Comparison of ENCODE assay signal across 9 cellular contexts in the genomic region with DNA sequence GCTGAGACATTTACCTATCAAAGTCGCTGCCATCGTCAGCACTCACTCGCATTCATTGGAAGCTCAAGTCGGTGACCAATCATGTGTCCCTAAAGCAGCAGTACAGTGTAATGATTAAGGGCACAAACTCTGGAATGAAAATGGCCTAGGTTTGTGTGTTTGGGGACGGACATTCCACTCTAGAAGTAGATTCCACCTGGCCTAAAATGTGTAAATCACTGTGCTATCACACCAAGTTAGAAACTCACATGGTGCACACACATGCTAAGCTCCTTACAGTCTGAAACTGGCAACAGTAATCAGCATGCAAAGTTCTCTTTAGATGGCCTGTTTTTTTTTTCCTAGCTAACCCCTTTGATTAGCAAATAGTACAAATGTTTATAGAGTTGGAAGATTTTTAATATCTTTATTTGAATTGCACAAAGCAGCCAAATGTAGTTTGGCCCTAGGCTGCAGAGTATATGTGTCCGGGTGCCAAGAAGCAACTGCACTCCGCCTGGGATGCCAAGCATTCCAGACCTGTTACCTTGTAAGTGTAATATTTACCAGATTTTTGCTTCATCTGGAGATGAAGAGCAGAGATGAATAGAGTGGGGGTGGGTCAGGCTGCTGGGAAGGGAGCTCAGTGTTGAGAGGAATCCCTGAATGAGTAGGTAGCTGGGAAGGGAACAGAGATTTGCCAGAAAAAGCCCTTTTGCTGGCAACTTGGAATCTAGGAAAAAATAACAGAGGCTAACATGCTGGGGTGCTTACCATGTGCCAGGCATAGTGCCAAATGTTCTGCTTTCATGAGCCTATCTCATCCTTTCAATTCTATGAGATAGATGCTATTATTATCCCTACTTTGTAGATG. TPM values are rescaled to one million over a fixed set of nuclear protein-coding genes. Genes with fewer than 3 reads are reported as not detected.
DNase-seq lines count a peak whose midpoint lies in the region; ATAC-seq, FAIRE-seq and TF ChIP-seq lines count a peak whose summit lies in the region.
"Had no signal": no experiment of that assay in that cellular context is flagged by ENCODE, and none has a peak within 500 bp of the region (broad histone marks: within the 10 kb centered on the region; RNA-seq: fewer than 3 reads in every experiment).

No MANE protein-coding gene starts in this region.

- BruUV-seq in IMR-90 (replicated peaks; lab: Mats Ljungman, UMichigan) (no TSS peak), HepG2 (replicated peaks; lab: Mats Ljungman, UMichigan) (no TSS peak)

- H3K27ac ChIP-seq in IMR-90 (ENCODE audit: insufficient read depth, low read length) (peak overlapping the region; percentile 31; the same call in 1 of the 2 replicates), breast epithelium (peak overlapping the region; percentile 74 to 82), HepG2 (ENCODE audit: extremely low read length, insufficient read depth, low read length) (peak overlapping the region; percentile 10), ovary (no peak overlapping the region)

- no peak overlapping the region; the same call in 1 of the 2 replicates for H4K5ac ChIP-seq in IMR-90 (ENCODE audit: low read depth, low read length)

- H3K9me3 ChIP-seq in IMR-90 (ENCODE audit: control insufficient read depth, insufficient read depth, low read length), result no peaks in the 10 kb centered on the region
- H3K9me3 ChIP-seq in breast epithelium, result no peaks in the 10 kb centered on the region
- no peaks in the 10 kb centered on the region for H3K9me3 ChIP-seq in HepG2 (ENCODE audit: low read length)
- H3K9me3 ChIP-seq in ovary, result no peaks in the 10 kb centered on the region

- H3K4ac ChIP-seq in IMR-90 (ENCODE audit: low read depth, low read length), result peak overlapping the region; percentile 21; the same call in 1 of the 2 replicates

- TF ChIP-seq EP300 in HepG2 (IDR thresholded peaks at IDR 0.05; ENCODE audit: low read depth in 2 of 2, low read length in 2 of 2), result peak in 1 of 2 experiments; percentile 28; a peak in 1 of 4 replicates
- no peak for TF ChIP-seq EP300 in HepG2 (CRISPR knock-in tag; IDR thresholded peaks at IDR 0.05; ENCODE audit: borderline replicate concordance)
- no peak for TF ChIP-seq EP300 in ovary (IDR thresholded peaks at IDR 0.05)

- TF ChIP-seq RAD21 in IMR-90 (IDR thresholded peaks at IDR 0.05; ENCODE audit: low read length), result no peak
- TF ChIP-seq RAD21 in HepG2 (CRISPR knock-in tag; IDR thresholded peaks at IDR 0.05), result no peak

- H2BK5ac ChIP-seq in IMR-90 (ENCODE audit: low read depth, low read length, poor library complexity, severe bottlenecking), result no peak overlapping the region

- H3K23ac ChIP-seq in IMR-90 (ENCODE audit: low read depth, low read length), result 0 out of 2 replicates have a peak overlapping the region, but pooled peaks have one; percentile 6

- peak overlapping the region; percentile 42; the same call in 1 of the 3 replicates for H2BK15ac ChIP-seq in IMR-90 (ENCODE audit: low read depth, low read length)

- peak; percentile 66 for FAIRE-seq in HepG2 (lab: Jason Lieb, UNC)

- H3K18ac ChIP-seq in IMR-90 (ENCODE audit: low read depth, low read length), result peak overlapping the region; percentile 49; the same call in 1 of the 2 replicates

- no peak overlapping the region for H3K56ac ChIP-seq in IMR-90 (ENCODE audit: extremely low read depth, insufficient read depth, low read length)

- H2AK9ac ChIP-seq in IMR-90 (replicated peaks; ENCODE audit: low read depth, low read length, poor library complexity), result no peak overlapping the region

- in situ Hi-C loops in IMR-90 (cut with MboI; ENCODE audit: low sequenced_read_pairs), result no loop called here
- in situ Hi-C loops in HepG2 (cut with HindIII; ENCODE audit: extremely low pct_ligation_motif_present, low pct_unique_long_range_greater_than_20kb), result no loop called here

- H2BK20ac ChIP-seq in IMR-90 (ENCODE audit: low read depth, low read length), result peak overlapping the region; percentile 41; the same call in 1 of the 2 replicates

- H2BK120ac ChIP-seq in IMR-90 (ENCODE audit: low read depth, low read length), result peak overlapping the region; percentile 2

- no peaks in the 10 kb centered on the region for H3K79me2 ChIP-seq in HepG2 (ENCODE audit: insufficient read depth, low read length)

- H3K36me3 ChIP-seq in IMR-90 (ENCODE audit: control insufficient read depth, insufficient read depth, low read length) (no peaks in the 10 kb centered on the region; the same call in 1 of the 2 replicates), breast epithelium (no peaks in the 10 kb centered on the region), HepG2 (replicated peaks in 1 of 2; ENCODE audit: control insufficient read depth in 1 of 2, insufficient read depth in 2 of 2, low read length in 2 of 2) (no peaks in the 10 kb centered on the region), ovary (no peaks in the 10 kb centered on the region)

- peaks cover 11% of the 10 kb centered on the region for H3K4me1 ChIP-seq in IMR-90 (ENCODE audit: control insufficient read depth, insufficient read depth, low read length)
- peaks cover 0 to 4% of the 10 kb centered on the region in 2 donors for H3K4me1 ChIP-seq in breast epithelium
- peaks cover 58% of the 10 kb centered on the region for H3K4me1 ChIP-seq in HepG2 (ENCODE audit: insufficient read depth, low read length)
- H3K4me1 ChIP-seq in ovary (ENCODE audit: insufficient read depth), result peaks cover 3% of the 10 kb centered on the region

- H3K4me3 ChIP-seq in IMR-90 (ENCODE audit: insufficient read depth, low read depth, low read length), result no peak overlapping the region
- H3K4me3 ChIP-seq in breast epithelium, result no peak overlapping the region
- no peak overlapping the region; a peak in 1 of 6 replicates for H3K4me3 ChIP-seq in HepG2 (replicated peaks in 1 of 3; ENCODE audit: insufficient read depth in 1 of 3, low read depth in 2 of 3, low read length in 3 of 3)
- H3K4me3 ChIP-seq in ovary, result no peak overlapping the region

- peaks cover 0 to 5% of the 10 kb centered on the region in 2 experiments; a peak in 3 of 4 replicates for H3K79me1 ChIP-seq in IMR-90 (ENCODE audit: low read depth in 1 of 2, low read length in 2 of 2)

- CTCF ChIA-PET in IMR-90 (lab: Yijun Ruan, JAX), result interaction anchor here (0.9 to 1.4 kb wide), 2 partner anchors 95 to 706 kb away, joined by 3 to 7 read pairs; no protein-coding TSS in a partner anchor
- CTCF ChIA-PET in HepG2 (lab: Yijun Ruan, JAX; ENCODE audit: low intra/inter-chr PET ratio, low total read pairs), result no interaction called here

- intact Hi-C loops in IMR-90 (cut with micrococcal nuclease), result no loop called here
- intact Hi-C loops in breast epithelium (cut with DNase I; ENCODE audit: low total_unique reads), result no loop called here
- intact Hi-C loops in HepG2 (cut with micrococcal nuclease; ENCODE audit: unreplicated experiment), result loop anchor here (1.0 to 2.0 kb wide), 2 partner anchors 13 to 22 kb away; no protein-coding TSS in a partner anchor
- intact Hi-C loops in ovary (cut with DNase I), result no loop called here

- no peak overlapping the region for H3K14ac ChIP-seq in IMR-90 (replicated peaks; ENCODE audit: low read depth, low read length)

- H3K9ac ChIP-seq in IMR-90 (ENCODE audit: low read depth, low read length) (no peak overlapping the region; the same call in 1 of the 2 replicates), HepG2 (ENCODE audit: insufficient read depth, low read depth, low read length) (no peak overlapping the region)

- POLR2A ChIA-PET in IMR-90 (lab: Charles Lee; ENCODE audit: unreplicated experiment) (interaction anchor here (0.5 to 1.0 kb wide), 2 partner anchors 10 to 87 kb away, joined by 3 to 7 read pairs; no protein-coding TSS in a partner anchor), HepG2 (lab: Yijun Ruan, JAX) (interaction anchor here (1.0 to 2.7 kb wide), 5 partner anchors 8 to 34 kb away, joined by 3 to 11 read pairs (median 3); no protein-coding TSS in a partner anchor)

- H2AFZ ChIP-seq in IMR-90 (replicated peaks; ENCODE audit: low read length, poor library complexity) (no peak overlapping the region), HepG2 (ENCODE audit: low read length) (no peak overlapping the region)

- H4K91ac ChIP-seq in IMR-90 (ENCODE audit: insufficient read depth, low read depth, low read length), result peak overlapping the region; percentile 22

- no peaks in the 10 kb centered on the region for H3K27me3 ChIP-seq in IMR-90 (ENCODE audit: control insufficient read depth, insufficient read depth, low read length)
- H3K27me3 ChIP-seq in breast epithelium, result no peaks in the 10 kb centered on the region
- no peaks in the 10 kb centered on the region for H3K27me3 ChIP-seq in HepG2 (ENCODE audit: control insufficient read depth in 1 of 2, insufficient read depth in 2 of 2, low read length in 2 of 2)
- H3K27me3 ChIP-seq in ovary, result no peaks in the 10 kb centered on the region

- DNase-seq in AG08396 (ENCODE audit: low spot score) (peak; percentile 27), IMR-90 (peak; percentile 78), breast epithelium (ENCODE audit: low spot score in 2 of 2) (peak; percentile 63 to 74), HepG2 (ENCODE audit: low spot score) (peak; percentile 87), ovary (no peak)
- DNase-seq: DMS79 treated with DMSO at 0.1 percent for 48 hours had no signal

- H3K4me2 ChIP-seq in IMR-90 (ENCODE audit: low read depth, low read length) (no peak overlapping the region), HepG2 (ENCODE audit: low read depth, low read length) (peak overlapping the region; percentile 38; the same call in 1 of the 2 replicates)

- H4K20me1 ChIP-seq in IMR-90 (ENCODE audit: insufficient read depth, low read length), result no peaks in the 10 kb centered on the region; the same call in 1 of the 2 replicates
- no peaks in the 10 kb centered on the region for H4K20me1 ChIP-seq in HepG2 (ENCODE audit: insufficient read depth, low read length)

- dilution Hi-C loops in IMR-90 (cut with HindIII; ENCODE audit: low sequenced_read_pairs, unreplicated experiment), result no loop called here

- H4K8ac ChIP-seq in IMR-90 (ENCODE audit: low read depth in 2 of 2, low read length in 2 of 2), result peak overlapping the region; percentile 14 to 35; a peak in 2 of 4 replicates

- H3K9me1 ChIP-seq in IMR-90 (ENCODE audit: insufficient read depth, low read length), result peaks cover 3% of the 10 kb centered on the region

- ATAC-seq in IMR-90 (ENCODE audit: low read depth), result peak; percentile 51
- ATAC-seq in HepG2, result peak; percentile 92
- no peak for ATAC-seq in GM21367 (IDR thresholded peaks at IDR 0.05; ENCODE audit: unreplicated experiment)
- no peak for ATAC-seq in HG03457 (IDR thresholded peaks at IDR 0.05; ENCODE audit: unreplicated experiment)
- ATAC-seq in HG03045 (IDR thresholded peaks at IDR 0.05; ENCODE audit: unreplicated experiment), result no peak

- TF ChIP-seq CTCF in IMR-90 (conservative IDR thresholded peaks at IDR 0.05; ENCODE audit: low read depth, low read length) (no peak), breast epithelium (IDR thresholded peaks at IDR 0.05) (no peak), HepG2 (CRISPR knock-in tag; IDR thresholded peaks at IDR 0.05) (no peak), ovary (IDR thresholded peaks at IDR 0.05) (no peak)

- peak overlapping the region; percentile 16 for H2AK5ac ChIP-seq in IMR-90 (ENCODE audit: low read depth, low read length)

- TF ChIP-seq POLR2A in IMR-90 (IDR thresholded peaks at IDR 0.05; ENCODE audit: low read depth, low read length) (no peak), breast epithelium (IDR thresholded peaks at IDR 0.05) (no peak), HepG2 (IDR thresholded peaks at IDR 0.05; ENCODE audit: insufficient read depth in 1 of 2, low read depth in 2 of 2, low read length in 2 of 2) (no peak), ovary (IDR thresholded peaks at IDR 0.05) (no peak)

- WGBS in IMR-90 (ENCODE audit: extremely low coverage in 2 of 2, insufficient read length in 1 of 2), 2 experiments, result 83% methylated on average over 1 of the region's 7 CpGs; no CpG with 5 or more reads in 1 of the 2 experiments
- 33% methylated on average over 7 of the region's 7 CpGs for WGBS in HepG2 (ENCODE audit: low lambda C conversion rate)
- 69% methylated on average over 7 of the region's 7 CpGs for WGBS in ovary, 3 donors

RNA-seq across cellular contexts. Expression of gene TGFB2, which starts 35.2 kb away (rescaled TPM):
- total RNA-seq in IMR-90 (2012; rRNA removed), result 3.8 and 5.3 TPM in 2 replicates
- 2.3 and 3.7 TPM in 2 replicates for polyA plus RNA-seq in IMR-90 (2012; rRNA removed)
- 0.87 and 1.2 TPM in 2 replicates for polyA plus RNA-seq in IMR-90 (2012; cell fraction: cytosol; rRNA removed)
- polyA plus RNA-seq in IMR-90 (2012; cell fraction: nucleus; rRNA removed; ENCODE audit: low replicate concordance), result 0.58 and 2.9 TPM in 2 replicates
- 10 to 100 TPM in 1 of 3 donors, 1 to 10 TPM in 2; 1.6 to 10.2 (median 9.5) TPM for total RNA-seq in breast epithelium
- total RNA-seq in HepG2 (2016; rRNA removed; fragmentation: Illumina TruSeq; extraction: Trizol), result not detected in 2 replicates
- not detected in 2 replicates for total RNA-seq in HepG2 (2016; cell fraction: cytosol; rRNA removed; fragmentation: Illumina TruSeq; extraction: Trizol; ENCODE audit: low read depth)
- 0.07 TPM in 1 of 2 replicates, not detected in the other for total RNA-seq in HepG2 (2016; cell fraction: insoluble cytoplasmic fraction; rRNA removed; fragmentation: Illumina TruSeq; extraction: Trizol)
- not detected in 2 replicates for total RNA-seq in HepG2 (2016; cell fraction: membrane; rRNA removed; fragmentation: Illumina TruSeq; extraction: Trizol)
- 0.44 TPM in 1 of 2 replicates, not detected in the other for total RNA-seq in HepG2 (2016; cell fraction: nucleus; rRNA removed; fragmentation: Illumina TruSeq; extraction: Trizol)
- polyA plus RNA-seq in HepG2 (2011; rRNA removed), result 0.07 and 0.08 TPM in 2 replicates
- not detected in 2 replicates for polyA plus RNA-seq in HepG2 (2011; cell fraction: cytosol; rRNA removed)
- polyA plus RNA-seq in HepG2 (2011; cell fraction: nucleus; rRNA removed), result 0.03 and 0.09 TPM in 2 replicates
- 0.05 TPM in 1 of 2 replicates, not detected in the other for polyA plus RNA-seq in HepG2 (2012)
- polyA plus RNA-seq in HepG2 (2016; cell fraction: cytosol; fragmentation: Illumina TruSeq; extraction: Trizol; ENCODE audit: low read depth), result not detected in 2 replicates
- not detected in 2 replicates for polyA plus RNA-seq in HepG2 (2016; cell fraction: insoluble cytoplasmic fraction; fragmentation: Illumina TruSeq; extraction: Trizol; ENCODE audit: low read depth)
- not detected in 2 replicates for polyA plus RNA-seq in HepG2 (2016; cell fraction: membrane; fragmentation: Illumina TruSeq; extraction: Trizol; ENCODE audit: low read depth)
- polyA plus RNA-seq in HepG2 (2016; cell fraction: nucleus; fragmentation: Illumina TruSeq; extraction: Trizol; ENCODE audit: insufficient read depth, low read depth), result not detected in 2 replicates
- polyA minus RNA-seq in HepG2 (2011; rRNA and poly(A)+ RNA removed; ENCODE audit: low replicate concordance), result 0.19 TPM in 1 of 2 replicates, not detected in the other
- polyA minus RNA-seq in HepG2 (2011; cell fraction: cytosol; rRNA and poly(A)+ RNA removed), result not detected in 2 replicates
- 0.25 and 0.26 TPM in 2 replicates for polyA minus RNA-seq in HepG2 (2011; cell fraction: nucleus; rRNA and poly(A)+ RNA removed)
- 10 to 100 TPM in 3 of 7 donors, 1 to 10 TPM in 4; 5.1 to 29.4 (median 9.3) TPM for total RNA-seq in ovary
- 10 to 100 TPM in 1 of 2 donors, 1 to 10 TPM in 1; 3.8 to 11.7 TPM for polyA plus RNA-seq in ovary

Comparison
In these comparisons a context has a peak if more than half of its experiments do, and no peak if none do; other contexts are left out.
1. DNase-seq: peak in AG08396 (single experiment), IMR-90 (single experiment), breast epithelium (2 of 2) and HepG2 (single experiment); none in ovary (0 of 5).
2. ATAC-seq: peak in IMR-90 (single experiment) and HepG2 (single experiment); none in GM21367 (single experiment), HG03457 (single experiment) and HG03045 (single experiment).
3. H3K27ac ChIP-seq: peak in IMR-90 (single experiment), breast epithelium (2 of 2) and HepG2 (single experiment); none in ovary (0 of 2).